Comparison of ENCODE assay signal across 8 cellular contexts in genomic region chr6:160520043-160520904, GRCh38.
DNase-seq lines count a peak whose midpoint lies in the region; ATAC-seq, FAIRE-seq and TF ChIP-seq lines count a peak whose summit lies in the region.

No MANE protein-coding gene starts in this region.

- H3K27me3 ChIP-seq in BLaER1 treated with 17β-estradiol and CSF1 and Interleukin-3, amounts not matched to agents 10 nM and 100 nM: no peaks in the 10 kb centered on the region
- H3K27me3 ChIP-seq in OCI-LY1 (ENCODE audit: insufficient read depth, low read length): no peaks in the 10 kb centered on the region
- no peaks in the 10 kb centered on the region for H3K27me3 ChIP-seq in esophagus squamous epithelium
- H3K27me3 ChIP-seq in muscle layer of duodenum (ENCODE audit: low read depth, low read length): no peaks in the 10 kb centered on the region

- no peak for TF ChIP-seq POLR2A in esophagus squamous epithelium (IDR thresholded peaks at IDR 0.05)

- no peaks in the 10 kb centered on the region for H3K9me2 ChIP-seq in OCI-LY1 (ENCODE audit: low read depth, low read length)

- no peak overlapping the region; the same call in 1 of the 2 replicates for H2AFZ ChIP-seq in OCI-LY1 (ENCODE audit: low read length)

- H3K9me3 Mint-ChIP-seq in activated T-cell treated with anti-CD3 and anti-CD28 coated beads, Interleukin-2, amount 50 U/mL, for 4 hours: no peaks in the 10 kb centered on the region

- no peaks in the 10 kb centered on the region for H3K36me3 ChIP-seq in BLaER1 treated with 17β-estradiol and CSF1 and Interleukin-3, amounts not matched to agents 10 nM and 100 nM
- H3K36me3 ChIP-seq in OCI-LY1 (ENCODE audit: insufficient read depth, low read length) (no peaks in the 10 kb centered on the region), esophagus squamous epithelium (no peaks in the 10 kb centered on the region), muscle layer of duodenum (ENCODE audit: control insufficient read depth in 1 of 2, insufficient read depth in 2 of 2, low read length in 2 of 2) (no peaks in the 10 kb centered on the region)

- 0 out of 22 replicates have a peak, but pooled peaks cover 0 to 6% (median 0%) of the 10 kb centered on the region in 11 experiments for H3K9me3 ChIP-seq in BLaER1 treated with 17β-estradiol and CSF1 and Interleukin-3, amounts not matched to agents 10 nM and 100 nM (replicated peaks in 1 of 11)
- no peaks in the 10 kb centered on the region for H3K9me3 ChIP-seq in OCI-LY1 (ENCODE audit: low read length)
- no peaks in the 10 kb centered on the region for H3K9me3 ChIP-seq in esophagus squamous epithelium
- no peaks in the 10 kb centered on the region for H3K9me3 ChIP-seq in muscle layer of duodenum (ENCODE audit: control insufficient read depth in 1 of 2, low read length in 2 of 2)

- H3K4me2 ChIP-seq in BLaER1 treated with 17β-estradiol and CSF1 and Interleukin-3, amounts not matched to agents 10 nM and 100 nM: peak overlapping the region; percentile 74 to 95 (median 83)
- H3K4me2 ChIP-seq in OCI-LY1 (ENCODE audit: low read length): peak overlapping the region; percentile 68

- H3K27me3 Mint-ChIP-seq in activated T-cell treated with anti-CD3 and anti-CD28 coated beads, Interleukin-2, amount 50 U/mL, for 4 hours (ENCODE audit: low read depth): peaks cover 2% of the 10 kb centered on the region

- peaks cover 38% of the 10 kb centered on the region for H3K4me1 Mint-ChIP-seq in activated T-cell treated with anti-CD3 and anti-CD28 coated beads, Interleukin-2, amount 50 U/mL, for 4 hours (ENCODE audit: low read depth)

- peak; percentile 87 for FAIRE-seq in GM19239 (lab: Jason Lieb, UNC)

- H3K4me3 Mint-ChIP-seq in activated T-cell treated with anti-CD3 and anti-CD28 coated beads, Interleukin-2, amount 50 U/mL, for 4 hours: peak overlapping the region; percentile 94

- 1 to 3% methylated on average over 11 of the region's 73 CpGs for WGBS in esophagus squamous epithelium, 2 donors

- DNase-seq in GM19239 (ENCODE audit: insufficient read length, low spot score): peak; percentile 62
- DNase-seq in activated T-cell treated with anti-CD3 and anti-CD28 coated beads, Interleukin-2, amount 50 U/mL, for 4 hours: peak; percentile 76
- DNase-seq in esophagus squamous epithelium (lab: John Stamatoyannopoulos, UW): no peak
- DNase-seq in stimulated activated CD8-positive, alpha-beta memory T cell treated with anti-CD3 and anti-CD28 coated beads, Interleukin-7, amount 100 ng/mL, for 24 hours (ENCODE audit: low read depth): peak; percentile 30

- H3K27ac ChIP-seq in BLaER1 treated with 17β-estradiol and CSF1 and Interleukin-3, amounts not matched to agents 10 nM and 100 nM: peak overlapping the region; percentile 41 to 89 (median 80); a peak in 21 of 22 replicates
- H3K27ac ChIP-seq in OCI-LY1 (ENCODE audit: low read depth, low read length, poor library complexity, severe bottlenecking) (no peak overlapping the region), esophagus squamous epithelium (peak overlapping the region; percentile 76 to 87 (median 80)), muscle layer of duodenum (ENCODE audit: low read length) (peak overlapping the region; percentile 9)

- H3K79me2 ChIP-seq in OCI-LY1 (ENCODE audit: insufficient read depth, low read length): no peaks in the 10 kb centered on the region

- no peaks in the 10 kb centered on the region for H3F3A ChIP-seq in OCI-LY1 (ENCODE audit: insufficient read depth, low read length)

- no peaks in the 10 kb centered on the region for H3K36me3 Mint-ChIP-seq in activated T-cell treated with anti-CD3 and anti-CD28 coated beads, Interleukin-2, amount 50 U/mL, for 4 hours (ENCODE audit: insufficient read depth)

- TF ChIP-seq CTCF in OCI-LY1 (IDR thresholded peaks at IDR 0.05; ENCODE audit: low read length) (peak; percentile 94; the same call in 1 of the 2 replicates), esophagus squamous epithelium (IDR thresholded peaks at IDR 0.05) (peak in 3 of 6 experiments; percentile 8 to 93 (median 13))

- intact Hi-C loops in esophagus squamous epithelium (cut with DNase I): no loop called here

- peak overlapping the region; percentile 72 to 87 (median 83) for H3K9ac ChIP-seq in BLaER1 treated with 17β-estradiol and CSF1 and Interleukin-3, amounts not matched to agents 10 nM and 100 nM
- H3K9ac ChIP-seq in OCI-LY1 (ENCODE audit: low read length): peak overlapping the region; percentile 43; the same call in 1 of the 2 replicates

- H4K20me1 ChIP-seq in BLaER1 treated with 17β-estradiol and CSF1 and Interleukin-3, amounts not matched to agents 10 nM and 100 nM: no peaks in the 10 kb centered on the region
- H4K20me1 ChIP-seq in OCI-LY1 (ENCODE audit: insufficient read depth, low read length): no peaks in the 10 kb centered on the region

- ATAC-seq in HG03354 (IDR thresholded peaks at IDR 0.05; ENCODE audit: poor library complexity, severe bottlenecking, unreplicated experiment): peak; percentile 81
- peak; percentile 79 to 87 for ATAC-seq in activated T-cell treated with anti-CD3 and anti-CD28 coated beads, Interleukin-2, amount 50 U/mL, for 4 hours

- peaks cover 0 to 13% (median 5%) of the 10 kb centered on the region in 10 experiments; a peak in 9 of 20 replicates for H3K4me1 ChIP-seq in BLaER1 treated with 17β-estradiol and CSF1 and Interleukin-3, amounts not matched to agents 10 nM and 100 nM
- H3K4me1 ChIP-seq in OCI-LY1 (ENCODE audit: insufficient read depth, low read length, severe bottlenecking) (no peaks in the 10 kb centered on the region), esophagus squamous epithelium (peaks cover 0 to 15% (median 0%) of the 10 kb centered on the region in 3 donors), muscle layer of duodenum (ENCODE audit: control insufficient read depth in 1 of 2, insufficient read depth in 2 of 2, low read length in 2 of 2) (peaks cover 0 to 4% of the 10 kb centered on the region in 2 donors)

- peak overlapping the region; percentile 58 to 73 (median 66) for H3K4me3 ChIP-seq in BLaER1 treated with 17β-estradiol and CSF1 and Interleukin-3, amounts not matched to agents 10 nM and 100 nM
- peak overlapping the region; percentile 60 for H3K4me3 ChIP-seq in OCI-LY1 (ENCODE audit: low read depth, low read length, poor library complexity, severe bottlenecking)
- H3K4me3 ChIP-seq in esophagus squamous epithelium: peak overlapping the region; percentile 60 to 85 (median 71)
- H3K4me3 ChIP-seq in muscle layer of duodenum (ENCODE audit: low read depth in 1 of 2, low read length in 2 of 2): peak overlapping the region; percentile 61 to 77
